In the genomic region with DNA sequence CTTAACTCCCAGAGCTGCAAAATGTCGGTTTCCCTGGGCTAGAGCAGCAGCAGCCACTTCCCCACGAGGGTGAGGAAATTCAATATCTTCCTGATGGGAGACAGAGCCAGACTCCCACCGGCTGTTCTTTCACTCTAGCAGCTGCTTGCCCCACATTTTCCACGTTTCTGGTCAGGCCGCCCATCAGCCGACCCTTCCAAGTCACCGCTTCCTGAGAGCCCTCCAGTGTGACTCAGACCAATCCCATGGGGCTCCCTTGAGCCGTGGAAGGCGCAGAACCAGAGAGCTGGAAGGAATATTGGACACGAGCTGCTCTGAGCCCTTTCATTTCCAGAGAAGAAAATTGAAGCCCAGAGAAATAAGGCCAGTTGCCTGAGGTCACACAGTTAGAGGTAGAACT, we compare ENCODE assay signal across 11 cellular contexts.
A peak's percentile ranks its signal among the peaks of the same experiment; 100 is the strongest.
DNase-seq lines count a peak whose midpoint lies in the region; ATAC-seq, FAIRE-seq and TF ChIP-seq lines count a peak whose summit lies in the region.
"Had no signal": no experiment of that assay in that cellular context is flagged by ENCODE, and none has a peak within 500 bp of the region (broad histone marks: within the 10 kb centered on the region; RNA-seq: fewer than 3 reads in every experiment).

No MANE protein-coding gene starts in this region.

- no peak overlapping the region for H3K4me3 Mint-ChIP-seq in natural killer cell

- H3K27me3 Mint-ChIP-seq in natural killer cell (ENCODE audit: low read depth in 2 of 2), result peaks cover 8 to 16% of the 10 kb centered on the region in 2 donors

- peaks cover 16% of the 10 kb centered on the region for H3K36me3 Mint-ChIP-seq in natural killer cell

- peak overlapping the region; percentile 59 for H3K4me2 ChIP-seq in osteoblast (ENCODE audit: insufficient read depth, low read length)

- H3K4me3 ChIP-seq in AG10803 (ENCODE audit: low read length), result 0 out of 2 replicates have a peak overlapping the region, but pooled peaks have one; percentile 1
- H3K4me3 ChIP-seq in SJSA1, result no peak overlapping the region
- peak overlapping the region; percentile 17 for H3K4me3 ChIP-seq in osteoblast (ENCODE audit: insufficient read depth, low read length)

- H2AFZ ChIP-seq in osteoblast (ENCODE audit: low read length), result peak overlapping the region; percentile 5

- H3K27ac ChIP-seq in SJSA1 (peak overlapping the region; percentile 90), osteoblast (ENCODE audit: low read depth, low read length) (peak overlapping the region; percentile 92)

- intact Hi-C loops in natural killer cell (cut with micrococcal nuclease), result no loop called here

- TF ChIP-seq CTCF in AG10803 (conservative IDR thresholded peaks at IDR 0.05; ENCODE audit: low read length), result no peak
- no peak for TF ChIP-seq CTCF in osteoblast (IDR thresholded peaks at IDR 0.05; ENCODE audit: extremely low read depth, low read depth, low read length)
- TF ChIP-seq CTCF in natural killer cell (IDR thresholded peaks at IDR 0.05), result no peak
- no peak for TF ChIP-seq CTCF in D721Med (IDR thresholded peaks at IDR 0.05; ENCODE audit: insufficient read depth, missing control alignments)

- no peaks in the 10 kb centered on the region for H3K4me1 Mint-ChIP-seq in natural killer cell

- no peak overlapping the region for H3K27ac Mint-ChIP-seq in natural killer cell

- peaks cover 5 to 11% of the 10 kb centered on the region in 2 donors for H3K9me3 Mint-ChIP-seq in natural killer cell

- no peak for FAIRE-seq in D721Med (lab: Jason Lieb, UNC)

- H3K9me3 ChIP-seq in SJSA1 (replicated peaks), result no peaks in the 10 kb centered on the region
- H3K9me3 ChIP-seq in osteoblast (ENCODE audit: low read depth, low read length), result peaks cover 2% of the 10 kb centered on the region

- ATAC-seq in natural killer cell, result no peak
- no peak for ATAC-seq in GM19351 (IDR thresholded peaks at IDR 0.05; ENCODE audit: unreplicated experiment)

- no peaks in the 10 kb centered on the region for H4K20me1 ChIP-seq in osteoblast (ENCODE audit: insufficient read depth, low read length)

- H3K4me1 ChIP-seq in SJSA1 (replicated peaks) (peaks cover 41% of the 10 kb centered on the region), osteoblast (ENCODE audit: insufficient read depth, low read length) (peaks cover 49% of the 10 kb centered on the region)

- H3K79me2 ChIP-seq in osteoblast (ENCODE audit: insufficient read depth, low read length), result no peaks in the 10 kb centered on the region

- peak; percentile 77 for DNase-seq in AG10803 (ENCODE audit: low read depth)
- peak in 1 of 2 experiments; percentile 49 for DNase-seq in SJSA1 (ENCODE audit: low read depth in 1 of 2, low spot score in 2 of 2)
- DNase-seq in glomerular visceral epithelial cell (ENCODE audit: extremely low spot score), result peak; percentile 38
- peak; percentile 49 for DNase-seq in osteoblast (ENCODE audit: insufficient read length, low spot score, missing footprints)
- no peak for DNase-seq in natural killer cell
- no peak for DNase-seq in D721Med (ENCODE audit: insufficient read length, low spot score)
- no peak for DNase-seq in NCI-H1092 treated with DMSO at 0.1 percent for 48 hours (lab: John Stamatoyannopoulos, UW)
- DNase-seq: activated CD8-positive, alpha-beta memory T cell treated with anti-CD3 and anti-CD28 coated beads for 24 hours; central memory CD4-positive, alpha-beta T cell; NCI-H1694 had no signal

- no peaks in the 10 kb centered on the region for H3K36me3 ChIP-seq in SJSA1
- no peaks in the 10 kb centered on the region for H3K36me3 ChIP-seq in osteoblast (ENCODE audit: insufficient read depth, low read length)

- no peaks in the 10 kb centered on the region for H3K27me3 ChIP-seq in SJSA1 (replicated peaks)
- no peaks in the 10 kb centered on the region for H3K27me3 ChIP-seq in osteoblast (ENCODE audit: insufficient read depth, low read length)

Comparison
In these comparisons a context has a peak if more than half of its experiments do, and no peak if none do; other contexts are left out.
1. DNase-seq: peak in AG10803 (single experiment), glomerular visceral epithelial cell (single experiment) and osteoblast (single experiment); none in natural killer cell (single experiment), D721Med (single experiment) and NCI-H1092 treated with DMSO at 0.1 percent for 48 hours (single experiment).